17 cellular contexts compared by ENCODE assay signal in the genomic region with DNA sequence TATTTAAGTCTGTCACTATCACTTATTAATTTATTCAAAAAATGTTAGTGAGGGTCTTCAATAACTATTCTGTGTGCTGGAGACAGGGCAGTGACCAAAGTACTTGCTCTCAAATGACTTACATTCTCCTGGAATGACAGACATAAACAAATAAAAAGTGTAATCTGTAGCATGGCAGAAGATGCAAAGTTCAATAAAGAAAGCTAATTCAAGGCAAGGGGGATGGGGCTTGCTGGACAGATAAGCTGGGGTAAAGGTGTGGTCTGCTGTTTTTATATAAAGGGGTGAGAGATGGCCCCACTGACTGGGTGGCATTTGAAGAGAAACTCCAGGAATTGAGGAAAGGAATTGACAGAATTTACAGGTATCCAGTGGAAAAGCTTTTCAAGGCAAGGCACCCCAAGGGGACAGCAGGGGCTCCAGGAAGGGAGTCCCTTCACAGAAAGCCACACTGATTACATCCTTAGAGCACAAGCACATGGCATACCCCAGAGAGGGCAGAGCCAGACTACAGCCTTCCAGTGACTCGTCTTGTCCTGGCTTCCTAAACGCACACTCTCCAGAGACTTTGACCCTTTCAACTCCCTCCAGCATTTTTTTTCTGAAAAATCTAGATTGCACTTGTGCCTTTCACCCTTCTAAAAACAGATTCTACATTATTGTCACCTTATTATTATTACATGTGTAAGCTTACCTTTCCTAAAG.
DNase-seq lines count a peak whose midpoint lies in the region; ATAC-seq and TF ChIP-seq lines count a peak whose summit lies in the region.
"Had no signal": no experiment of that assay in that cellular context is flagged by ENCODE, and none has a peak within 500 bp of the region (broad histone marks: within the 10 kb centered on the region; RNA-seq: fewer than 3 reads in every experiment).

No MANE protein-coding gene starts in this region.

- H3K4me1 ChIP-seq in osteoblast (ENCODE audit: insufficient read depth, low read length), result peaks cover 36% of the 10 kb centered on the region
- H3K4me1 ChIP-seq: esophagus squamous epithelium, pancreas had no signal

- no peak for ATAC-seq in HG03521 (IDR thresholded peaks at IDR 0.05; ENCODE audit: unreplicated experiment)
- no peak for ATAC-seq in activated naive CD4-positive, alpha-beta T cell treated with anti-CD3 and anti-CD28 coated beads, Interleukin-2, amount 50 U/mL, for 72 hours
- ATAC-seq: K562, pancreas, Right ventricle myocardium inferior had no signal

- no peaks in the 10 kb centered on the region for H3K79me2 ChIP-seq in osteoblast (ENCODE audit: insufficient read depth, low read length)

- H3K4me2 ChIP-seq in osteoblast (ENCODE audit: insufficient read depth, low read length), result peak overlapping the region; percentile 12

- H3K9me3 ChIP-seq in osteoblast (ENCODE audit: low read depth, low read length), result no peaks in the 10 kb centered on the region
- H3K9me3 ChIP-seq: esophagus squamous epithelium, pancreas, thoracic aorta had no signal

- H3K27ac Mint-ChIP-seq in activated naive CD4-positive, alpha-beta T cell treated with anti-CD3 and anti-CD28 coated beads, Interleukin-2, amount 50 U/mL, for 72 hours, result no peak overlapping the region

- H3K9me3 Mint-ChIP-seq in activated naive CD4-positive, alpha-beta T cell treated with anti-CD3 and anti-CD28 coated beads, Interleukin-2, amount 50 U/mL, for 72 hours, result peaks cover 0 to 4% of the 10 kb centered on the region in 2 donors

- DNase-seq in EH (ENCODE audit: low read depth) (peak; percentile 76), NB4 (ENCODE audit: low read depth) (peak; percentile 36), choroid plexus epithelial cell (ENCODE audit: low read depth) (peak; percentile 68), osteoblast (ENCODE audit: insufficient read length, low spot score, missing footprints) (peak; percentile 81), DMS153 (lab: John Stamatoyannopoulos, UW) (no peak), DMS79 treated with DMSO at 0.1 percent for 48 hours (lab: John Stamatoyannopoulos, UW) (no peak)
- no peak for DNase-seq in activated naive CD4-positive, alpha-beta T cell treated with anti-CD3 and anti-CD28 coated beads, Interleukin-2, amount 50 U/mL, for 72 hours (ENCODE audit: low spot score in 2 of 2)
- DNase-seq: activated CD4-positive, alpha-beta T cell treated with anti-CD3 and anti-CD28 coated beads, Interleukin-2, amount 50 U/mL, for 4 hours; amygdala; esophagus squamous epithelium; NCI-H187 treated with DMSO at 0.1 percent for 48 hours; NCI-H774; pancreas had no signal

- H2AFZ ChIP-seq in osteoblast (ENCODE audit: low read length), result peak overlapping the region; percentile 69

- H3K27ac ChIP-seq in osteoblast (ENCODE audit: low read depth, low read length), result peak overlapping the region; percentile 55
- H3K27ac ChIP-seq: esophagus squamous epithelium, pancreas, thoracic aorta had no signal

- no peaks in the 10 kb centered on the region for H3K27me3 ChIP-seq in osteoblast (ENCODE audit: insufficient read depth, low read length)
- H3K27me3 ChIP-seq: esophagus squamous epithelium, pancreas had no signal

- no peaks in the 10 kb centered on the region for H3K36me3 ChIP-seq in osteoblast (ENCODE audit: insufficient read depth, low read length)
- H3K36me3 ChIP-seq: esophagus squamous epithelium, pancreas, thoracic aorta had no signal

- H3K36me3 Mint-ChIP-seq in activated naive CD4-positive, alpha-beta T cell treated with anti-CD3 and anti-CD28 coated beads, Interleukin-2, amount 50 U/mL, for 72 hours, result no peaks in the 10 kb centered on the region

- TF ChIP-seq CTCF in NB4 (IDR thresholded peaks at IDR 0.05; ENCODE audit: low read depth, low read length) (no peak), choroid plexus epithelial cell (conservative IDR thresholded peaks at IDR 0.05; ENCODE audit: low read depth, low read length) (no peak), osteoblast (IDR thresholded peaks at IDR 0.05; ENCODE audit: extremely low read depth, low read depth, low read length) (no peak)

- no peak for TF ChIP-seq POLR2A in NB4 (IDR thresholded peaks at IDR 0.05; ENCODE audit: extremely low read depth, insufficient read length)

- H4K20me1 ChIP-seq in osteoblast (ENCODE audit: insufficient read depth, low read length), result no peaks in the 10 kb centered on the region

- H3K4me3 ChIP-seq in NB4 (ENCODE audit: low read depth, low read length) (no peak overlapping the region), choroid plexus epithelial cell (ENCODE audit: low read depth, low read length) (no peak overlapping the region), osteoblast (ENCODE audit: insufficient read depth, low read length) (no peak overlapping the region)
- H3K4me3 ChIP-seq: esophagus squamous epithelium, K562, pancreas, thoracic aorta had no signal

Comparison
In these comparisons a context has a peak if more than half of its experiments do, and no peak if none do; other contexts are left out.
1. DNase-seq: peak in EH (single experiment), NB4 (single experiment), choroid plexus epithelial cell (single experiment) and osteoblast (single experiment); none in activated naive CD4-positive, alpha-beta T cell treated with anti-CD3 and anti-CD28 coated beads, Interleukin-2, amount 50 U/mL, for 72 hours (0 of 2), DMS153 (single experiment) and DMS79 treated with DMSO at 0.1 percent for 48 hours (single experiment).